In the genomic region with DNA sequence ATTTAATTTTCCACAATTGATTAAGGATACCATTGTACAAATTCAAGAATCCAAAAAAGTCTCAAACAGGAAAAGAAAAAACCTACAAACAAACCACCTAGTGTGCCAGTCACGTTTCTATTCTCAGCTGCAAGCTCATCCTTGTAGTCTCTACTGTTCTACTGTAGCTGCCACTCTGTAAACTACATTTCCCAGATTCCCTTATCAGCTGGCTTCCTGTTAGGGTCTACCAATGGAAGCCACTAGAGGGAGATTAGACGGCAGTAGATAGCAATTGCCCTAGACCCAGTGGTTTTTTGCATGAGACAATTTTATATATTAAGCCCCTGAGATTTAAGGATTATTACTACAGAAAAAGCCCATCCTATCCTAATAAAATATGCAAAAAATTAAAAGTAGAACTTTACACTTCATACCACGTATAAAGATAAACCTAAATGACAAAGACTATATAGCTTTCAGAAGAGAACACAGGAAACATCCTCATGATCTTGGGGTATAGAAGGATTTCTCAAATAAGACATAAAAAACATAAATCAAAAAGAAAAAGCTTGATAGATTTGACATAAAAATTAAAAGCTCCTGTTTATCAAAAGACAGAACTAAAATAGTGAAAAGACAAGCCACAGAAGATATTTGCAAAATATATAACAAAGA, we compare ENCODE assay signal across 1 cellular context.
A peak's percentile ranks its signal among the peaks of the same experiment; 100 is the strongest.
TF ChIP-seq lines count a peak whose summit lies in the region.

No MANE protein-coding gene starts in this region.

TF ChIP-seq in HepG2, 621 proteins besides CTCF, POLR2A, EP300 and RAD21 (continued from another document):
- no peak for TF ChIP-seq SIN3B (IDR thresholded peaks at IDR 0.05; ENCODE audit: low read length)
- peak; percentile 88 for TF ChIP-seq ELF1 (CRISPR knock-in tag; IDR thresholded peaks at IDR 0.05)
- TF ChIP-seq, protein P1, sequence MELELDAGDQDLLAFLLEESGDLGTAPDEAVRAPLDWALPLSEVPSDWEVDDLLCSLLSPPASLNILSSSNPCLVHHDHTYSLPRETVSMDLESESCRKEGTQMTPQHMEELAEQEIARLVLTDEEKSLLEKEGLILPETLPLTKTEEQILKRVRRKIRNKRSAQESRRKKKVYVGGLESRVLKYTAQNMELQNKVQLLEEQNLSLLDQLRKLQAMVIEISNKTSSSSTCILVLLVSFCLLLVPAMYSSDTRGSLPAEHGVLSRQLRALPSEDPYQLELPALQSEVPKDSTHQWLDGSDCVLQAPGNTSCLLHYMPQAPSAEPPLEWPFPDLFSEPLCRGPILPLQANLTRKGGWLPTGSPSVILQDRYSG (CRISPR knock-in tag; IDR thresholded peaks at IDR 0.05): no peak
